In genomic region chr6:7921582-7922199, GRCh38 we compare ENCODE assay signal across 17 cellular contexts.
"Had no signal": no experiment of that assay in that cellular context is flagged by ENCODE, and none has a peak within 500 bp of the region (broad histone marks: within the 10 kb centered on the region; RNA-seq: fewer than 3 reads in every experiment).

No MANE protein-coding gene starts in this region.

- ATAC-seq: activated CD8-positive, alpha-beta T cell treated with anti-CD3 and anti-CD28 coated beads, Interleukin-2, amount 10 ng/mL, durations not matched to agents 7 days and 5 days; activated T-cell treated with anti-CD3 and anti-CD28 coated beads, Interleukin-2, amount 50 U/mL, for 4 hours; naive thymus-derived CD8-positive, alpha-beta T cell; pancreas; sciatic nerve; stimulated activated memory B cell treated with anti-CD40 and anti-IgM and Interleukin-4, amounts not matched to agents 10 μg/mL and 1 μg/mL and 100 μg/mL, for 72 hours; upper lobe of right lung had no signal

- H3K36me3 Mint-ChIP-seq: brain had no signal

- DNase-seq: activated CD4-positive, alpha-beta T cell treated with anti-CD3 and anti-CD28 coated beads for 48 hours; activated CD4-positive, CD25-positive, alpha-beta regulatory T cell; activated CD8-positive, alpha-beta T cell treated with anti-CD3 and anti-CD28 coated beads, Interleukin-2, amount 10 ng/mL, durations not matched to agents 7 days and 5 days; activated naive CD4-positive, alpha-beta T cell treated with anti-CD3 and anti-CD28 coated beads for 36 hours; activated T-cell treated with anti-CD3 and anti-CD28 coated beads, Interleukin-2, amount 50 U/mL, for 4 hours; colonic mucosa; endodermal cell; naive thymus-derived CD8-positive, alpha-beta T cell; pancreas; stimulated activated CD4-positive, alpha-beta T cell treated with anti-CD3 and anti-CD28 coated beads, Interleukin-4, amount 100 ng/mL, for 4 hours; upper lobe of right lung had no signal

- H3K27ac ChIP-seq: colonic mucosa, epithelial cell of prostate, neutrophil, pancreas, upper lobe of right lung had no signal

- H3K4me1 ChIP-seq: colonic mucosa, pancreas, upper lobe of right lung had no signal

- H3K27ac Mint-ChIP-seq: activated CD8-positive, alpha-beta T cell treated with anti-CD3 and anti-CD28 coated beads, Interleukin-2, amount 10 ng/mL, durations not matched to agents 7 days and 5 days; activated naive CD4-positive, alpha-beta T cell treated with anti-CD3 and anti-CD28 coated beads for 36 hours; brain; endodermal cell; naive thymus-derived CD8-positive, alpha-beta T cell; stimulated activated memory B cell treated with anti-CD40 and anti-IgM and Interleukin-4, amounts not matched to agents 10 μg/mL and 1 μg/mL and 100 μg/mL, for 72 hours had no signal

- H3K27me3 Mint-ChIP-seq: stimulated activated memory B cell treated with anti-CD40 and anti-IgM and Interleukin-4, amounts not matched to agents 10 μg/mL and 1 μg/mL and 100 μg/mL, for 72 hours had no signal

- H3K9me3 Mint-ChIP-seq: central memory CD8-positive, alpha-beta T cell had no signal

- H3K9me3 ChIP-seq: colonic mucosa, neutrophil, pancreas, upper lobe of right lung had no signal

- H3K4me1 Mint-ChIP-seq: brain; central memory CD8-positive, alpha-beta T cell; endodermal cell had no signal

- H3K36me3 ChIP-seq: colonic mucosa, neutrophil, pancreas, upper lobe of right lung had no signal

- H3K27me3 ChIP-seq: colonic mucosa, neutrophil, pancreas, upper lobe of right lung had no signal

- H3K4me3 Mint-ChIP-seq: activated CD8-positive, alpha-beta T cell treated with anti-CD3 and anti-CD28 coated beads, Interleukin-2, amount 10 ng/mL, durations not matched to agents 7 days and 5 days; activated naive CD4-positive, alpha-beta T cell treated with anti-CD3 and anti-CD28 coated beads for 36 hours; activated T-cell treated with anti-CD3 and anti-CD28 coated beads, Interleukin-2, amount 50 U/mL, for 4 hours; brain; central memory CD8-positive, alpha-beta T cell; endodermal cell; naive thymus-derived CD8-positive, alpha-beta T cell; stimulated activated memory B cell treated with anti-CD40 and anti-IgM and Interleukin-4, amounts not matched to agents 10 μg/mL and 1 μg/mL and 100 μg/mL, for 72 hours had no signal

- H3K4me3 ChIP-seq: colonic mucosa, pancreas, upper lobe of right lung had no signal
